Comparison of ENCODE assay signal across 19 cellular contexts in the genomic region with DNA sequence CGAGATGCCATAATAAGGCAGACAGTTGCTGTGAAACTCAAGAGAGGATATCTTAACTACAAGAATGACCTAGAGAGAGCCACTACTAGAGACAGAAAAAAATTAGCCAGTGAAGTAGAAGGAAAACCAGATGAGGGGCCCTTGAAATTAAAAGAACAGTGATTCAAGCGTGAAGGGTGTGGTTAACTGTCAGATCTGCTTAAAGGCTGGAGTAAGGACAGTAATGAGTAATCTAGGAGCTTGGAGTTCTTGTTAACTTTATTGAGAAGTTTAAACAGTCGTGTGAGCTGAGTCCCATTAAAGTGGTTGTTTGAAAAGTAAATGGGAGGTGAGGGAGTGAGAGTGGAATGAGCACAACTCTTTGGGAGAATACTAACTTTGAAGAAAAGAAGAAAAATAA. TPM values are rescaled to one million over a fixed set of nuclear protein-coding genes. Genes with fewer than 3 reads are reported as not detected.
DNase-seq lines count a peak whose midpoint lies in the region; ATAC-seq, FAIRE-seq and TF ChIP-seq lines count a peak whose summit lies in the region.
"Had no signal": no experiment of that assay in that cellular context is flagged by ENCODE, and none has a peak within 500 bp of the region (broad histone marks: within the 10 kb centered on the region; RNA-seq: fewer than 3 reads in every experiment).

No MANE protein-coding gene starts in this region.

- ATAC-seq in GM12878 = peak; percentile 34
- ATAC-seq: HCT116 had no signal

- H3K36me3 ChIP-seq in GM12878 (ENCODE audit: control insufficient read depth in 2 of 2, insufficient read depth in 2 of 2, low read length in 1 of 2) = no peaks in the 10 kb centered on the region; a peak in 1 of 4 replicates

- 3% methylated on average over 3 of the region's 3 CpGs for WGBS in GM12878 (ENCODE audit: insufficient coverage, insufficient replicate concordance, low lambda C conversion rate, missing lambda C conversion rate)

- H3K4me3 ChIP-seq in GM12878 = no peak overlapping the region

- H3K27me3 ChIP-seq in GM12878 (replicated peaks in 1 of 2; ENCODE audit: control insufficient read depth in 2 of 2, insufficient read depth in 2 of 2, low read length in 1 of 2) = no peaks in the 10 kb centered on the region

- H3K4me1 ChIP-seq in GM12878 (ENCODE audit: control insufficient read depth, insufficient read depth, low read length) = no peaks in the 10 kb centered on the region

- no peaks in the 10 kb centered on the region for H4K20me1 ChIP-seq in GM12878 (ENCODE audit: control insufficient read depth, insufficient read depth)

- CTCF ChIA-PET in GM12878 (lab: Yijun Ruan, JAX) = interaction anchor here (0.7 to 1.1 kb wide), 2 partner anchors 33 to 84 kb away, joined by 3 to 4 read pairs; no protein-coding TSS in a partner anchor

- no peak overlapping the region for H2AFZ ChIP-seq in GM12878 (ENCODE audit: control insufficient read depth, low read depth, low read length)

- intact Hi-C loops in GM12878 (cut with micrococcal nuclease; ENCODE audit: unreplicated experiment) = no loop called here

- SMC1A ChIA-PET in GM12878 (lab: Charles Lee; ENCODE audit: uncharacterized antibody, unreplicated experiment) = interaction anchor here (1.2 kb wide), 1 partner anchor 84 kb away, joined by 6 read pairs; no protein-coding TSS in a partner anchor

- in situ Hi-C loops in GM12878 (cut with MboI) = no loop called here

- no peak for DNase-seq in GM18507 (ENCODE audit: extremely low spot score, insufficient read length, low read depth)
- no peak for DNase-seq in GM12878 (ENCODE audit: low read depth, low spot score)
- peak; percentile 27 for DNase-seq in iris pigment epithelial cell (ENCODE audit: low read depth)
- peak; percentile 28 for DNase-seq in renal cortical epithelial cell (ENCODE audit: low read depth)
- no peak for DNase-seq in SHP77 treated with DMSO at 0.1 percent for 48 hours (lab: John Stamatoyannopoulos, UW)
- DNase-seq in DMS79 treated with DMSO at 0.1 percent for 48 hours (lab: John Stamatoyannopoulos, UW) = no peak
- no peak for DNase-seq in stimulated activated naive CD4-positive, alpha-beta T cell treated with Interleukin-2 at 50 U/mL for 16 hours (lab: John Stamatoyannopoulos, UW)
- DNase-seq: C1 segment of cervical spinal cord; CD8-positive, alpha-beta memory T cell; GOT3; KBM-7; NCI-H1105 treated with DMSO at 0.1 percent for 48 hours; NCI-H1694; NCI-H748 treated with DMSO at 0.1 percent for 48 hours; NK-92 treated with Interleukin-12 subunit alpha and Interleukin-12 subunit beta, amount 100 ng/mL, for 24 hours; SHP77; SK-N-SH had no signal

- TF ChIP-seq POLR2A in GM12878 (IDR thresholded peaks at IDR 0.05; ENCODE audit: low read depth, low read length) = no peak

- RAD21 ChIA-PET in GM12878 (lab: Charles Lee; ENCODE audit: unreplicated experiment) = no interaction called here

- H3K79me2 ChIP-seq in GM12878 (ENCODE audit: control insufficient read depth, insufficient read depth, low read length) = no peaks in the 10 kb centered on the region

- H3K9me3 ChIP-seq in GM12878 (replicated peaks; ENCODE audit: control insufficient read depth, insufficient read depth, low read length) = peaks cover 7% of the 10 kb centered on the region
- H3K9me3 ChIP-seq: SK-N-SH had no signal

- TF ChIP-seq RAD21 in GM12878 (IDR thresholded peaks at IDR 0.05; ENCODE audit: insufficient read depth, low read depth, low read length) = no peak

- no TSS peak for BruUV-seq in GM12878 (replicated peaks; lab: Mats Ljungman, UMichigan)

- no peak overlapping the region for H3K4me2 ChIP-seq in GM12878 (ENCODE audit: control insufficient read depth, insufficient read depth)
- H3K4me2 ChIP-seq: SK-N-SH had no signal

- TF ChIP-seq EP300 in GM12878 (IDR thresholded peaks at IDR 0.05; ENCODE audit: borderline replicate concordance in 1 of 2, control insufficient read depth in 1 of 2, low read depth in 2 of 2, low read length in 2 of 2) = no peak

- H3K27ac ChIP-seq in GM12878 (ENCODE audit: control insufficient read depth, insufficient read depth) = no peak overlapping the region

- POLR2A ChIA-PET in GM12878 (lab: Charles Lee) = interaction anchor here (1.0 kb wide), 1 partner anchor 9 kb away, joined by 3 read pairs; no protein-coding TSS in a partner anchor

- TF ChIP-seq CTCF in GM12878 (IDR thresholded peaks at IDR 0.05 in 2 of 3, conservative IDR thresholded peaks at IDR 0.05 in 1 of 3; ENCODE audit: control insufficient read depth in 2 of 3, extremely low read depth in 1 of 3, insufficient read depth in 1 of 3, low read depth in 3 of 3, low read length in 3 of 3) = no peak

- H3K9ac ChIP-seq in GM12878 (ENCODE audit: control insufficient read depth, insufficient read depth, low read length) = no peak overlapping the region
- H3K9ac ChIP-seq: SK-N-SH had no signal

- FAIRE-seq in GM18507 (lab: Jason Lieb, UNC) = peak; percentile 35
- no peak for FAIRE-seq in GM12878 (lab: Jason Lieb, UNC)
- FAIRE-seq: GM19239 had no signal

TF ChIP-seq in GM12878, 131 proteins besides CTCF, POLR2A, EP300 and RAD21:
- no peak for TF ChIP-seq SREBF1 (IDR thresholded peaks at IDR 0.05; ENCODE audit: low read length)
- TF ChIP-seq, protein P1, sequence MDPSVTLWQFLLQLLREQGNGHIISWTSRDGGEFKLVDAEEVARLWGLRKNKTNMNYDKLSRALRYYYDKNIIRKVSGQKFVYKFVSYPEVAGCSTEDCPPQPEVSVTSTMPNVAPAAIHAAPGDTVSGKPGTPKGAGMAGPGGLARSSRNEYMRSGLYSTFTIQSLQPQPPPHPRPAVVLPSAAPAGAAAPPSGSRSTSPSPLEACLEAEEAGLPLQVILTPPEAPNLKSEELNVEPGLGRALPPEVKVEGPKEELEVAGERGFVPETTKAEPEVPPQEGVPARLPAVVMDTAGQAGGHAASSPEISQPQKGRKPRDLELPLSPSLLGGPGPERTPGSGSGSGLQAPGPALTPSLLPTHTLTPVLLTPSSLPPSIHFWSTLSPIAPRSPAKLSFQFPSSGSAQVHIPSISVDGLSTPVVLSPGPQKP (IDR thresholded peaks at IDR 0.05; ENCODE audit: low read depth, low read length) = no peak
- TF ChIP-seq SUPT20H (IDR thresholded peaks at IDR 0.05; ENCODE audit: borderline replicate concordance, control insufficient read depth, low read depth, low read length) = no peak
- TF ChIP-seq RUNX3 (IDR thresholded peaks at IDR 0.05; ENCODE audit: low read length) = peak; percentile 28; the same call in 1 of the 2 replicates
TF ChIP-seq in GM12878: peak in this region for 1.

RNA-seq across cellular contexts. Expression of a gene that starts 21.3 kb away (rescaled TPM):
- 180 and 206 TPM in 2 replicates for total RNA-seq in GM12878 (2013; cell fraction: nucleolus; rRNA removed)
- 17.7 and 21.9 TPM in 2 replicates for total RNA-seq in GM12878 (2014; rRNA removed)
- 20.0 and 23.4 TPM in 2 replicates for total RNA-seq in GM12878 (2014; rRNA removed; fragmentation: Illumina TruSeq; extraction: Trizol)
- 19.7 and 22.5 TPM in 2 replicates for total RNA-seq in GM12878 (2021)
- polyA plus RNA-seq in GM12878 (2011; ENCODE audit: low read depth) = 5.0 TPM
- polyA plus RNA-seq in GM12878 (2011; rRNA removed) = 25.4 and 36.0 TPM in 2 replicates
- 5.4 and 8.0 TPM in 2 replicates for polyA plus RNA-seq in GM12878 (2011; cell fraction: cytosol; rRNA removed)
- polyA plus RNA-seq in GM12878 (2011; cell fraction: nucleus; rRNA removed) = 11.5 and 14.3 TPM in 2 replicates
- 6.3 and 8.1 TPM in 2 replicates for polyA plus RNA-seq in GM12878 (2012)
- polyA plus RNA-seq in GM12878 (2014; fragmentation: Illumina TruSeq; extraction: Trizol) = 10.0 and 11.2 TPM in 2 replicates
- 10 to 100 TPM in 1 of 2 experiments, 1 to 10 TPM in 1; 6.9 to 12.3 TPM for polyA plus RNA-seq in GM12878 (2014; fragmentation: Nextera tagmentation; extraction: Ambion mirVana)
- polyA plus RNA-seq in GM12878 (2014; rRNA removed) = 7.7 and 8.0 TPM in 2 replicates
- polyA plus RNA-seq in GM12878 (2016; fragmentation: Nextera tagmentation; extraction: Ambion mirVana) = 10 to 100 TPM; 22.6 to 23.3 TPM
- 65.1 and 93.8 TPM in 2 replicates for polyA minus RNA-seq in GM12878 (2011; rRNA and poly(A)+ RNA removed)
- 9.5 and 11.6 TPM in 2 replicates for polyA minus RNA-seq in GM12878 (2011; cell fraction: cytosol; rRNA and poly(A)+ RNA removed)
- 46.2 and 87.0 TPM in 2 replicates for polyA minus RNA-seq in GM12878 (2011; cell fraction: nucleus; rRNA and poly(A)+ RNA removed)
- 58.5 and 76.8 TPM in 2 replicates for total RNA-seq in renal cortical epithelial cell

RNA-seq across cellular contexts. Expression of a gene that starts 21.5 kb away (rescaled TPM):
- 177 and 180 TPM in 2 replicates for total RNA-seq in GM12878 (2013; cell fraction: nucleolus; rRNA removed)
- total RNA-seq in GM12878 (2014; rRNA removed) = 23.4 and 26.1 TPM in 2 replicates
- total RNA-seq in GM12878 (2014; rRNA removed; fragmentation: Illumina TruSeq; extraction: Trizol) = 23.6 and 28.6 TPM in 2 replicates
- total RNA-seq in GM12878 (2021) = 20.3 and 21.3 TPM in 2 replicates
- polyA plus RNA-seq in GM12878 (2011; ENCODE audit: low read depth) = 4.8 TPM
- 20.4 and 25.2 TPM in 2 replicates for polyA plus RNA-seq in GM12878 (2011; rRNA removed)
- 6.6 and 7.7 TPM in 2 replicates for polyA plus RNA-seq in GM12878 (2011; cell fraction: cytosol; rRNA removed)
- polyA plus RNA-seq in GM12878 (2011; cell fraction: nucleus; rRNA removed) = 51.0 and 53.4 TPM in 2 replicates
- polyA plus RNA-seq in GM12878 (2012) = 6.5 and 11.8 TPM in 2 replicates
- polyA plus RNA-seq in GM12878 (2014; fragmentation: Illumina TruSeq; extraction: Trizol) = 17.2 and 21.0 TPM in 2 replicates
- 1 to 10 TPM; 3.1 to 3.4 TPM for polyA plus RNA-seq in GM12878 (2014; fragmentation: Nextera tagmentation; extraction: Ambion mirVana)
- polyA plus RNA-seq in GM12878 (2014; rRNA removed) = 11.2 and 11.8 TPM in 2 replicates
- 10 to 100 TPM; 10.4 to 11.7 TPM for polyA plus RNA-seq in GM12878 (2016; fragmentation: Nextera tagmentation; extraction: Ambion mirVana)
- 82.0 and 127 TPM in 2 replicates for polyA minus RNA-seq in GM12878 (2011; rRNA and poly(A)+ RNA removed)
- polyA minus RNA-seq in GM12878 (2011; cell fraction: cytosol; rRNA and poly(A)+ RNA removed) = 12.0 and 16.3 TPM in 2 replicates
- 126 and 138 TPM in 2 replicates for polyA minus RNA-seq in GM12878 (2011; cell fraction: nucleus; rRNA and poly(A)+ RNA removed)
- total RNA-seq in renal cortical epithelial cell = 23.4 and 45.2 TPM in 2 replicates

Comparison
In these comparisons a context has a peak if more than half of its experiments do, and no peak if none do; other contexts are left out.
1. DNase-seq: peak in iris pigment epithelial cell (single experiment) and renal cortical epithelial cell (single experiment); none in GM18507 (single experiment), GM12878 (single experiment), SHP77 treated with DMSO at 0.1 percent for 48 hours (single experiment), DMS79 treated with DMSO at 0.1 percent for 48 hours (single experiment) and stimulated activated naive CD4-positive, alpha-beta T cell treated with Interleukin-2 at 50 U/mL for 16 hours (single experiment).